In the genomic region with DNA sequence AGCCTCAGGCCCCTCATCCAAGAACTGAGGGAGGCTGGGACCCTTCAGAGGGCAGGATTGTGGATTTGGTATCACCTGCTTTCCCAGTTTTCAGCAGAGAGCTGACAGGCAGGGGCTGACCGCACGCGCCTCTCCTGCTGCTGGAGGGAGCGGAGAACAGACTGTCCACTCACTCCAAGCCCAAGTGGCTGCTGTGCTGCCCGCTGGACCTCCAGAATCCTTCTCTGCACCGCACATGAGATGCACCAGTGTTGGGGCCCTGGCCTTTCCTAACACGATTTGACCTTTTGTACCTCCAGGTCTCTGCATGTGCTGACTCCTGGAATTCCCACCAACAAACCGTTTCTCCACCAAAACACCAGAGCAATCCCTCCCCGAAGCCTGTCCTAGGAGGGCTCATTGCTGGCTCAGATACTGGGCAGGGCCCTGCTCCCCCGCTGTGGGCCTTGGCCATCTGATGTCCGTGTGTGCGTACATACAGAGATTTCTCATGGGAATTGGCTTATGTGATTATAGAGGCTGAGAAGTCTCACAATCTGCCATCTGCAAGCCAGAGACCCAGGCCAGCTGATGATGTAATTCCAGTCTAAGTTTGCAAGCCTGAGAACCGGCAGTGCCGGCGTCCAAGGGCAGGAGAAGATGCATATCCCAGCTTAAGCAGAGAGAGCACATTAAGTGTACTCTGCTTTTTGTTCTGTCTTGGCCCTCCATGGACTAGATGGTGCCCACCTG, we compare ENCODE assay signal across 16 cellular contexts.
DNase-seq lines count a peak whose midpoint lies in the region; ATAC-seq and TF ChIP-seq lines count a peak whose summit lies in the region.
"Had no signal": no experiment of that assay in that cellular context is flagged by ENCODE, and none has a peak within 500 bp of the region (broad histone marks: within the 10 kb centered on the region; RNA-seq: fewer than 3 reads in every experiment).

No MANE protein-coding gene starts in this region.

- H3K36me3 ChIP-seq in BLaER1 (no peaks in the 10 kb centered on the region), mucosa of descending colon (ENCODE audit: low read depth) (no peaks in the 10 kb centered on the region)
- H3K36me3 ChIP-seq: breast epithelium had no signal

- ATAC-seq in mucosa of descending colon (peak; percentile 14), GM19351 (IDR thresholded peaks at IDR 0.05; ENCODE audit: unreplicated experiment) (no peak)
- ATAC-seq: activated T-helper 17 cell treated with anti-CD3 and anti-CD28 coated beads, Interleukin-2, amount 50 U/mL, for 72 hours; GM12878 had no signal

- peak overlapping the region; percentile 87 for H3K4me2 ChIP-seq in BLaER1

- no peaks in the 10 kb centered on the region for H3K36me3 Mint-ChIP-seq in chondrocyte (ENCODE audit: low read depth)
- H3K36me3 Mint-ChIP-seq: IgD-negative memory B cell had no signal

- H4K20me1 ChIP-seq in BLaER1 = no peaks in the 10 kb centered on the region

- peaks cover 5% of the 10 kb centered on the region for H3K27me3 Mint-ChIP-seq in chondrocyte (ENCODE audit: low read depth)
- H3K27me3 Mint-ChIP-seq: activated T-helper 17 cell treated with anti-CD3 and anti-CD28 coated beads, Interleukin-2, amount 50 U/mL, for 72 hours; B cell; IgD-negative memory B cell had no signal

- no peak overlapping the region for H3K9ac ChIP-seq in BLaER1

- H3K9me3 ChIP-seq in BLaER1 (no peaks in the 10 kb centered on the region), mucosa of descending colon (no peaks in the 10 kb centered on the region)

- H3K4me1 Mint-ChIP-seq in chondrocyte (ENCODE audit: low read depth) = peaks cover 9% of the 10 kb centered on the region

- H3K4me3 ChIP-seq in BLaER1 (no peak overlapping the region), mucosa of descending colon (no peak overlapping the region)
- H3K4me3 ChIP-seq: breast epithelium, GM12878 had no signal

- peaks cover 100% of the 10 kb centered on the region for H3K4me1 ChIP-seq in BLaER1
- H3K4me1 ChIP-seq in mucosa of descending colon (ENCODE audit: low read depth) = peaks cover 5% of the 10 kb centered on the region

- intact Hi-C loops in mucosa of descending colon (cut with DNase I, micrococcal nuclease) = no loop called here

- H3K4me3 Mint-ChIP-seq in chondrocyte (ENCODE audit: unreplicated experiment) = no peak overlapping the region
- H3K4me3 Mint-ChIP-seq: activated CD4-positive, alpha-beta T cell treated with anti-CD3 and anti-CD28 coated beads, Interleukin-2, amount 10 ng/mL, durations not matched to agents 7 days and 5 days; activated T-helper 17 cell treated with anti-CD3 and anti-CD28 coated beads, Interleukin-2, amount 50 U/mL, for 72 hours; B cell had no signal

- H3K27ac ChIP-seq in BLaER1 = peak overlapping the region; percentile 85
- no peak overlapping the region for H3K27ac ChIP-seq in caudate nucleus (ENCODE audit: low read depth, low read length)
- H3K27ac ChIP-seq: breast epithelium had no signal

- TF ChIP-seq CTCF in chondrocyte (IDR thresholded peaks at IDR 0.05) = no peak
- TF ChIP-seq CTCF in mucosa of descending colon (IDR thresholded peaks at IDR 0.05) = no peak

- H3K27me3 ChIP-seq in BLaER1 = no peaks in the 10 kb centered on the region

- H3K27ac Mint-ChIP-seq in chondrocyte (ENCODE audit: unreplicated experiment) = peak overlapping the region; percentile 9
- H3K27ac Mint-ChIP-seq: B cell, IgD-negative memory B cell had no signal

- DNase-seq in NCI-H446 (lab: John Stamatoyannopoulos, UW) (peak; percentile 42 to 92), chondrocyte (ENCODE audit: low spot score) (no peak), mucosa of descending colon (no peak), caudate nucleus (lab: John Stamatoyannopoulos, UW) (no peak)
- DNase-seq in activated CD4-positive, alpha-beta T cell treated with anti-CD3 and anti-CD28 coated beads for 48 hours = no peak
- no peak for DNase-seq in stimulated activated CD4-positive, alpha-beta T cell treated with anti-CD3 and anti-CD28 coated beads, Interleukin-4, amount 100 ng/mL, for 24 hours
- DNase-seq: activated CD4-positive, alpha-beta T cell treated with anti-CD3 and anti-CD28 coated beads, Interleukin-2, amount 10 ng/mL, durations not matched to agents 7 days and 5 days; head of caudate nucleus; NCI-H187 treated with DMSO at 0.1 percent for 48 hours had no signal

- H3K9me3 Mint-ChIP-seq in chondrocyte (ENCODE audit: low read depth) = peaks cover 5% of the 10 kb centered on the region
- H3K9me3 Mint-ChIP-seq: activated CD4-positive, alpha-beta T cell treated with anti-CD3 and anti-CD28 coated beads, Interleukin-2, amount 10 ng/mL, durations not matched to agents 7 days and 5 days; activated T-helper 17 cell treated with anti-CD3 and anti-CD28 coated beads, Interleukin-2, amount 50 U/mL, for 72 hours had no signal

Comparison
In these comparisons a context has a peak if more than half of its experiments do, and no peak if none do; other contexts are left out.
1. DNase-seq: peak in NCI-H446 (2 of 2); none in chondrocyte (single experiment), mucosa of descending colon (0 of 3), caudate nucleus (0 of 61), activated CD4-positive, alpha-beta T cell treated with anti-CD3 and anti-CD28 coated beads for 48 hours (single experiment) and stimulated activated CD4-positive, alpha-beta T cell treated with anti-CD3 and anti-CD28 coated beads, Interleukin-4, amount 100 ng/mL, for 24 hours (single experiment).